ENCODE assay signal across 15 cellular contexts in genomic region chr6:37488464-37488863, GRCh38. TPM values are rescaled to one million over a fixed set of nuclear protein-coding genes. Genes with fewer than 3 reads are reported as not detected.
A peak's percentile ranks its signal among the peaks of the same experiment; 100 is the strongest.
DNase-seq lines count a peak whose midpoint lies in the region; ATAC-seq, FAIRE-seq and TF ChIP-seq lines count a peak whose summit lies in the region.
"Had no signal": no experiment of that assay in that cellular context is flagged by ENCODE, and none has a peak within 500 bp of the region (broad histone marks: within the 10 kb centered on the region; RNA-seq: fewer than 3 reads in every experiment).

No MANE protein-coding gene starts in this region.

- in situ Hi-C loops in IMR-90 (cut with MboI; ENCODE audit: low sequenced_read_pairs) = no loop called here

- WGBS in IMR-90 (ENCODE audit: extremely low coverage in 2 of 2, insufficient read length in 1 of 2), 2 experiments = no CpG with 5 or more reads among the region's 2 CpGs

- no peaks in the 10 kb centered on the region for H3K27me3 ChIP-seq in CD4-positive, alpha-beta memory T cell (ENCODE audit: insufficient read depth, low read length)
- H3K27me3 ChIP-seq in IMR-90 (ENCODE audit: control insufficient read depth, insufficient read depth, low read length) (no peaks in the 10 kb centered on the region), keratinocyte (ENCODE audit: control insufficient read depth, extremely low read depth, insufficient read depth, low read length) (no peaks in the 10 kb centered on the region)
- H3K27me3 ChIP-seq: BLaER1, dorsolateral prefrontal cortex, heart left ventricle, right atrium auricular region had no signal

- H4K8ac ChIP-seq in IMR-90 (ENCODE audit: low read depth in 2 of 2, low read length in 2 of 2) = no peak overlapping the region

- no peak for TF ChIP-seq POLR2A in IMR-90 (IDR thresholded peaks at IDR 0.05; ENCODE audit: low read depth, low read length)

- peaks cover 76% of the 10 kb centered on the region for H3K4me1 ChIP-seq in CD4-positive, alpha-beta memory T cell (ENCODE audit: insufficient read depth, low read length)
- no peaks in the 10 kb centered on the region for H3K4me1 ChIP-seq in IMR-90 (ENCODE audit: control insufficient read depth, insufficient read depth, low read length)
- H3K4me1 ChIP-seq in keratinocyte (ENCODE audit: control insufficient read depth, extremely low read depth, insufficient read depth, low read length) = peaks cover 10% of the 10 kb centered on the region

- no peak overlapping the region for H3K14ac ChIP-seq in IMR-90 (replicated peaks; ENCODE audit: low read depth, low read length)

- peak overlapping the region; percentile 11 for H2AK9ac ChIP-seq in IMR-90 (replicated peaks; ENCODE audit: low read depth, low read length, poor library complexity)

- H3K4me1 Mint-ChIP-seq in CD4-positive, alpha-beta memory T cell = peaks cover 36 to 76% (median 63%) of the 10 kb centered on the region in 4 donors

- H3K4me3 Mint-ChIP-seq in CD4-positive, alpha-beta memory T cell = peak overlapping the region in 3 of 8 donors; percentile 49 to 57 (median 57)

- H3K36me3 ChIP-seq in CD4-positive, alpha-beta memory T cell (ENCODE audit: insufficient read depth, low read length) = peaks cover 5% of the 10 kb centered on the region
- H3K36me3 ChIP-seq in IMR-90 (ENCODE audit: control insufficient read depth, insufficient read depth, low read length) = peaks cover 3% of the 10 kb centered on the region; the same call in 1 of the 2 replicates
- peaks cover 7 to 8% of the 10 kb centered on the region in 2 experiments for H3K36me3 ChIP-seq in keratinocyte (ENCODE audit: control insufficient read depth in 2 of 2, extremely low read depth in 1 of 2, insufficient read depth in 2 of 2, low read length in 2 of 2)
- H3K36me3 ChIP-seq: right atrium auricular region had no signal

- H3K27ac Mint-ChIP-seq in CD4-positive, alpha-beta memory T cell = peak overlapping the region; percentile 89 to 98 (median 92)
- peak overlapping the region; percentile 88 to 95 for H3K27ac Mint-ChIP-seq in activated naive CD4-positive, alpha-beta T cell treated with anti-CD3 and anti-CD28 coated beads, Interleukin-2, amount 50 U/mL, for 72 hours

- no peak overlapping the region for H4K91ac ChIP-seq in IMR-90 (ENCODE audit: insufficient read depth, low read depth, low read length)

- H3K9me3 Mint-ChIP-seq in CD4-positive, alpha-beta memory T cell = no peaks in the 10 kb centered on the region
- H3K9me3 Mint-ChIP-seq in activated naive CD4-positive, alpha-beta T cell treated with anti-CD3 and anti-CD28 coated beads, Interleukin-2, amount 50 U/mL, for 72 hours = no peaks in the 10 kb centered on the region

- no peak overlapping the region for H2BK20ac ChIP-seq in IMR-90 (ENCODE audit: low read depth, low read length)

- peak overlapping the region; percentile 22 for H3K27ac ChIP-seq in CD4-positive, alpha-beta memory T cell (ENCODE audit: low read depth, low read length)
- no peak overlapping the region for H3K27ac ChIP-seq in IMR-90 (ENCODE audit: insufficient read depth, low read length)
- H3K27ac ChIP-seq in keratinocyte (ENCODE audit: control insufficient read depth, insufficient read depth, low read length) = no peak overlapping the region
- H3K27ac ChIP-seq: dorsolateral prefrontal cortex, heart left ventricle, right atrium auricular region, WERI-Rb-1 had no signal

- no peaks in the 10 kb centered on the region for H3K9me3 ChIP-seq in CD4-positive, alpha-beta memory T cell (ENCODE audit: control insufficient read depth in 1 of 2, low read length in 2 of 2)
- H3K9me3 ChIP-seq in IMR-90 (ENCODE audit: control insufficient read depth, insufficient read depth, low read length) = no peaks in the 10 kb centered on the region
- H3K9me3 ChIP-seq in keratinocyte (ENCODE audit: control insufficient read depth, low read depth, low read length) = no peaks in the 10 kb centered on the region
- H3K9me3 ChIP-seq: BLaER1, heart left ventricle, right atrium auricular region had no signal

- H2BK15ac ChIP-seq in IMR-90 (ENCODE audit: low read depth, low read length) = no peak overlapping the region

- H3K4me2 ChIP-seq in IMR-90 (ENCODE audit: low read depth, low read length) = no peak overlapping the region
- H3K4me2 ChIP-seq in keratinocyte (ENCODE audit: control insufficient read depth, extremely low read depth, insufficient read depth, low read depth, low read length) = no peak overlapping the region

- peaks cover 10 to 13% of the 10 kb centered on the region in 2 donors for H3K36me3 Mint-ChIP-seq in CD4-positive, alpha-beta memory T cell
- peaks cover 20 to 21% of the 10 kb centered on the region in 2 donors for H3K36me3 Mint-ChIP-seq in activated naive CD4-positive, alpha-beta T cell treated with anti-CD3 and anti-CD28 coated beads, Interleukin-2, amount 50 U/mL, for 72 hours

- H2AFZ ChIP-seq in IMR-90 (replicated peaks; ENCODE audit: low read length, poor library complexity) (peak overlapping the region; percentile 10), keratinocyte (ENCODE audit: control insufficient read depth, low read length) (no peak overlapping the region)

- no peaks in the 10 kb centered on the region; the same call in 1 of the 2 replicates for H3K9me1 ChIP-seq in IMR-90 (ENCODE audit: insufficient read depth, low read length)
- H3K9me1 ChIP-seq in keratinocyte (ENCODE audit: control insufficient read depth, extremely low read depth, insufficient read depth, low read length) = no peaks in the 10 kb centered on the region

- H2AK5ac ChIP-seq in IMR-90 (ENCODE audit: low read depth, low read length) = no peak overlapping the region

- POLR2A ChIA-PET in CD4-positive, alpha-beta memory T cell (lab: Charles Lee; ENCODE audit: partially characterized antibody) = interaction anchor here (1.8 to 23.5 kb wide), 4 partner anchors 13 to 77 kb away, joined by 7 to 977 read pairs (median 52); partner anchors contain the start of gene CCDC167
- POLR2A ChIA-PET in IMR-90 (lab: Charles Lee; ENCODE audit: unreplicated experiment) = no interaction called here

- FAIRE-seq in keratinocyte (lab: Jason Lieb, UNC) = peak; percentile 67
- FAIRE-seq: islet of Langerhans had no signal

- no peaks in the 10 kb centered on the region for H3K79me2 ChIP-seq in keratinocyte (ENCODE audit: control insufficient read depth, insufficient read depth, low read length)

- H3K79me1 ChIP-seq in IMR-90 (ENCODE audit: low read depth in 1 of 2, low read length in 2 of 2) = peaks cover 0 to 24% of the 10 kb centered on the region in 2 experiments; a peak in 2 of 4 replicates

- intact Hi-C loops in CD4-positive, alpha-beta memory T cell (cut with micrococcal nuclease) = no loop called here
- intact Hi-C loops in IMR-90 (cut with micrococcal nuclease) = no loop called here

- H4K20me1 ChIP-seq in IMR-90 (ENCODE audit: insufficient read depth, low read length) (peaks cover 14% of the 10 kb centered on the region), keratinocyte (ENCODE audit: control insufficient read depth, extremely low read depth, insufficient read depth, low read length) (no peaks in the 10 kb centered on the region)

- dilution Hi-C loops in IMR-90 (cut with HindIII; ENCODE audit: low sequenced_read_pairs, unreplicated experiment) = no loop called here
- dilution Hi-C loops in keratinocyte (cut with MboI; ENCODE audit: extremely low pct_ligation_motif_present, low sequenced_read_pairs) = no loop called here

- no peak overlapping the region for H3K4me3 ChIP-seq in CD4-positive, alpha-beta memory T cell (ENCODE audit: low read length in 2 of 2)
- H3K4me3 ChIP-seq in IMR-90 (ENCODE audit: insufficient read depth, low read depth, low read length) (no peak overlapping the region), keratinocyte (ENCODE audit: control insufficient read depth in 2 of 3, extremely low read depth in 1 of 3, insufficient read depth in 2 of 3, low read depth in 1 of 3, low read length in 3 of 3) (no peak overlapping the region)
- H3K4me3 ChIP-seq: BLaER1, dorsolateral prefrontal cortex, heart left ventricle, right atrium auricular region had no signal

- no peaks in the 10 kb centered on the region for H3K27me3 Mint-ChIP-seq in CD4-positive, alpha-beta memory T cell

- no peak overlapping the region for H3K18ac ChIP-seq in IMR-90 (ENCODE audit: low read depth, low read length)

- peak in 3 of 5 donors; percentile 14 to 69 (median 41) for DNase-seq in CD4-positive, alpha-beta memory T cell
- DNase-seq in IMR-90 = no peak
- DNase-seq in activated naive CD4-positive, alpha-beta T cell treated with anti-CD3 and anti-CD28 coated beads, Interleukin-2, amount 50 U/mL, for 72 hours (ENCODE audit: low spot score in 2 of 2) = no peak
- DNase-seq in keratinocyte (ENCODE audit: low read depth, low spot score) = no peak
- no peak for DNase-seq in nucleus accumbens (lab: John Stamatoyannopoulos, UW)
- no peak for DNase-seq in COLO829 (ENCODE audit: low spot score)
- no peak for DNase-seq in GF-D8 (lab: John Stamatoyannopoulos, UW)
- DNase-seq: heart left ventricle, mesenchymal stem cell, trophoblast cell, WERI-Rb-1 had no signal

- no peak for ATAC-seq in IMR-90 (ENCODE audit: low read depth)
- peak; percentile 79 to 93 for ATAC-seq in activated naive CD4-positive, alpha-beta T cell treated with anti-CD3 and anti-CD28 coated beads, Interleukin-2, amount 50 U/mL, for 72 hours

- TF ChIP-seq RAD21 in IMR-90 (IDR thresholded peaks at IDR 0.05; ENCODE audit: low read length) = no peak

- no peak overlapping the region for H3K56ac ChIP-seq in IMR-90 (ENCODE audit: extremely low read depth, insufficient read depth, low read length)

- no peak overlapping the region for H4K5ac ChIP-seq in IMR-90 (ENCODE audit: low read depth, low read length)

- no TSS peak for BruUV-seq in IMR-90 (replicated peaks; lab: Mats Ljungman, UMichigan)

- H3K4ac ChIP-seq in IMR-90 (ENCODE audit: low read depth, low read length) = no peak overlapping the region

- H2BK5ac ChIP-seq in IMR-90 (ENCODE audit: low read depth, low read length, poor library complexity, severe bottlenecking) = no peak overlapping the region

- no peak overlapping the region for H2BK120ac ChIP-seq in IMR-90 (ENCODE audit: low read depth, low read length)

- TF ChIP-seq CTCF in IMR-90 (conservative IDR thresholded peaks at IDR 0.05; ENCODE audit: low read depth, low read length) (no peak), keratinocyte (optimal IDR thresholded peaks at IDR 0.05 in 1 of 3, IDR thresholded peaks at IDR 0.05 in 1 of 3, conservative IDR thresholded peaks at IDR 0.05 in 1 of 3; ENCODE audit: extremely low read depth in 1 of 3, insufficient read depth in 2 of 3, low read length in 3 of 3) (no peak)

- H3K23ac ChIP-seq in IMR-90 (ENCODE audit: low read depth, low read length) = no peak overlapping the region

- H3K9ac ChIP-seq in IMR-90 (ENCODE audit: low read depth, low read length) = no peak overlapping the region
- no peak overlapping the region for H3K9ac ChIP-seq in keratinocyte (ENCODE audit: control insufficient read depth, extremely low read depth, insufficient read depth, low read length)
- H3K9ac ChIP-seq: BLaER1 had no signal

- CTCF ChIA-PET in CD4-positive, alpha-beta memory T cell (lab: Charles Lee; ENCODE audit: partially characterized antibody) = interaction anchor here (1.1 to 6.2 kb wide), 8 partner anchors 9 to 204 kb away, joined by 4 to 54 read pairs (median 6); partner anchors contain the start of gene CCDC167
- CTCF ChIA-PET in IMR-90 (lab: Yijun Ruan, JAX) = no interaction called here

RNA-seq across cellular contexts. Expression of gene CCDC167, which starts 11.2 kb away (rescaled TPM):
- total RNA-seq in CD4-positive, alpha-beta memory T cell = 10 to 100 TPM; 25.1 to 27.8 TPM
- 100 to 1,000 TPM; 151 to 226 TPM for polyA plus RNA-seq in CD4-positive, alpha-beta memory T cell
- total RNA-seq in IMR-90 (2012; rRNA removed) = 35.8 and 59.4 TPM in 2 replicates
- polyA plus RNA-seq in IMR-90 (2012; rRNA removed) (78.2 and 96.8 TPM in 2 replicates), keratinocyte (39.8 to 48.7 TPM (median 45.6 TPM) in 3 replicates)
- polyA plus RNA-seq in IMR-90 (2012; cell fraction: cytosol; rRNA removed) = 69.5 and 225 TPM in 2 replicates
- polyA plus RNA-seq in IMR-90 (2012; cell fraction: nucleus; rRNA removed; ENCODE audit: low replicate concordance) = 17.6 and 35.1 TPM in 2 replicates
- 10 to 100 TPM; 53.3 to 68.6 TPM for total RNA-seq in activated naive CD4-positive, alpha-beta T cell treated with anti-CD3 and anti-CD28 coated beads, Interleukin-2, amount 50 U/mL, for 72 hours
- polyA plus RNA-seq in keratinocyte (2011; ENCODE audit: low read depth) = 7.3 TPM
- 60.0 and 65.8 TPM in 2 replicates for polyA plus RNA-seq in keratinocyte (2011; cell fraction: cytosol; rRNA removed)
- polyA plus RNA-seq in keratinocyte (2011; cell fraction: nucleus; rRNA removed) = 20.6 TPM in 2 replicates
- 32.4 and 39.4 TPM in 2 replicates for polyA plus RNA-seq in keratinocyte (2012; ENCODE audit: low replicate concordance)
- polyA minus RNA-seq in keratinocyte = 11.9 to 17.9 TPM (median 16.9 TPM) in 3 replicates
- polyA minus RNA-seq in keratinocyte (2011; cell fraction: cytosol; rRNA and poly(A)+ RNA removed) = 13.4 TPM
- polyA minus RNA-seq in keratinocyte (2011; cell fraction: nucleus; rRNA and poly(A)+ RNA removed) = 3.3 and 4.0 TPM in 2 replicates

RNA-seq across cellular contexts. Expression of gene CMTR1, which starts 55.4 kb away (rescaled TPM):
- 10 to 100 TPM; 75.0 to 79.1 TPM for total RNA-seq in CD4-positive, alpha-beta memory T cell
- polyA plus RNA-seq in CD4-positive, alpha-beta memory T cell = 10 to 100 TPM; 28.4 to 32.6 TPM
- total RNA-seq in IMR-90 (2012; rRNA removed) = 30.1 and 32.5 TPM in 2 replicates
- 17.4 and 22.6 TPM in 2 replicates for polyA plus RNA-seq in IMR-90 (2012; rRNA removed)
- polyA plus RNA-seq in IMR-90 (2012; cell fraction: cytosol; rRNA removed) = 9.6 and 10.1 TPM in 2 replicates
- 33.6 and 55.3 TPM in 2 replicates for polyA plus RNA-seq in IMR-90 (2012; cell fraction: nucleus; rRNA removed; ENCODE audit: low replicate concordance)
- 10 to 100 TPM; 42.9 to 75.9 TPM for total RNA-seq in activated naive CD4-positive, alpha-beta T cell treated with anti-CD3 and anti-CD28 coated beads, Interleukin-2, amount 50 U/mL, for 72 hours
- 23.8 to 27.8 TPM (median 24.6 TPM) in 3 replicates for polyA plus RNA-seq in keratinocyte
- 10.2 TPM for polyA plus RNA-seq in keratinocyte (2011; ENCODE audit: low read depth)
- polyA plus RNA-seq in keratinocyte (2011; cell fraction: cytosol; rRNA removed) = 13.2 and 13.5 TPM in 2 replicates
- 65.7 and 66.0 TPM in 2 replicates for polyA plus RNA-seq in keratinocyte (2011; cell fraction: nucleus; rRNA removed)
- polyA plus RNA-seq in keratinocyte (2012; ENCODE audit: low replicate concordance) = 12.7 and 27.8 TPM in 2 replicates
- polyA minus RNA-seq in keratinocyte = 25.1 to 29.4 TPM (median 25.7 TPM) in 3 replicates
- polyA minus RNA-seq in keratinocyte (2011; cell fraction: cytosol; rRNA and poly(A)+ RNA removed) = 12.5 TPM
- 28.8 and 46.5 TPM in 2 replicates for polyA minus RNA-seq in keratinocyte (2011; cell fraction: nucleus; rRNA and poly(A)+ RNA removed)

Comparison
In these comparisons a context has a peak if more than half of its experiments do, and no peak if none do; other contexts are left out.
1. DNase-seq: peak in CD4-positive, alpha-beta memory T cell (3 of 5); none in IMR-90 (single experiment), activated naive CD4-positive, alpha-beta T cell treated with anti-CD3 and anti-CD28 coated beads, Interleukin-2, amount 50 U/mL, for 72 hours (0 of 2), keratinocyte (single experiment), nucleus accumbens (0 of 56), COLO829 (single experiment) and GF-D8 (single experiment).